In genomic region chr4:23728971-23729370, GRCh38 we compare ENCODE assay signal across 13 cellular contexts.
"Had no signal": no experiment of that assay in that cellular context is flagged by ENCODE, and none has a peak within 500 bp of the region (broad histone marks: within the 10 kb centered on the region; RNA-seq: fewer than 3 reads in every experiment).

No MANE protein-coding gene starts in this region.

- H3K27ac Mint-ChIP-seq: activated CD4-positive, alpha-beta T cell treated with anti-CD3 and anti-CD28 coated beads, Interleukin-2, amount 10 ng/mL, durations not matched to agents 24 days and 14 days; dendritic cell treated with granulocyte-macrophage colony-stimulating factor and Interleukin-4, amounts not matched to agents 40 ng/mL and 50 ng/mL, for 4 days; naive thymus-derived CD4-positive, alpha-beta T cell; stimulated activated effector memory CD8-positive, alpha-beta T cell treated with anti-CD3 and anti-CD28 coated beads, Interleukin-12 subunit alpha, Interleukin-12 subunit beta, amount 100 ng/mL, for 72 hours; T-helper 2 cell treated with Interferon-gamma antibody and Interleukin-4, amounts not matched to agents 5 μg/mL and 100 μg/mL, for 36 hours had no signal

- H3K27ac ChIP-seq: breast epithelium, epithelial cell of prostate, pancreas had no signal

- H3K9me3 Mint-ChIP-seq: activated CD4-positive, alpha-beta T cell treated with anti-CD3 and anti-CD28 coated beads, Interleukin-2, amount 10 ng/mL, durations not matched to agents 24 days and 14 days; T-helper 2 cell treated with Interferon-gamma antibody and Interleukin-4, amounts not matched to agents 5 μg/mL and 100 μg/mL, for 36 hours had no signal

- H3K4me1 ChIP-seq: breast epithelium, gastroesophageal sphincter, pancreas had no signal

- H3K36me3 Mint-ChIP-seq: naive thymus-derived CD4-positive, alpha-beta T cell; stimulated activated effector memory CD8-positive, alpha-beta T cell treated with anti-CD3 and anti-CD28 coated beads, Interleukin-12 subunit alpha, Interleukin-12 subunit beta, amount 100 ng/mL, for 72 hours had no signal

- H3K9me3 ChIP-seq: breast epithelium, gastroesophageal sphincter, mucosa of descending colon, pancreas had no signal

- H3K4me3 ChIP-seq: breast epithelium, gastroesophageal sphincter, mucosa of descending colon, pancreas had no signal

- H3K27me3 Mint-ChIP-seq: activated CD4-positive, alpha-beta T cell treated with anti-CD3 and anti-CD28 coated beads, Interleukin-2, amount 10 ng/mL, durations not matched to agents 24 days and 14 days; dendritic cell treated with granulocyte-macrophage colony-stimulating factor and Interleukin-4, amounts not matched to agents 40 ng/mL and 50 ng/mL, for 4 days had no signal

- DNase-seq: activated CD4-positive, alpha-beta T cell treated with anti-CD3 and anti-CD28 coated beads, Interleukin-2, amount 10 ng/mL, durations not matched to agents 24 days and 14 days; activated CD4-positive, CD25-positive, alpha-beta regulatory T cell; activated CD8-positive, alpha-beta memory T cell treated with anti-CD3 and anti-CD28 coated beads for 24 hours; aorta; mucosa of descending colon; naive thymus-derived CD4-positive, alpha-beta T cell; pancreas had no signal

- H3K4me3 Mint-ChIP-seq: activated CD4-positive, alpha-beta T cell treated with anti-CD3 and anti-CD28 coated beads, Interleukin-2, amount 10 ng/mL, durations not matched to agents 24 days and 14 days; dendritic cell treated with granulocyte-macrophage colony-stimulating factor and Interleukin-4, amounts not matched to agents 40 ng/mL and 50 ng/mL, for 4 days; naive thymus-derived CD4-positive, alpha-beta T cell; stimulated activated effector memory CD8-positive, alpha-beta T cell treated with anti-CD3 and anti-CD28 coated beads, Interleukin-12 subunit alpha, Interleukin-12 subunit beta, amount 100 ng/mL, for 72 hours; T-helper 2 cell treated with Interferon-gamma antibody and Interleukin-4, amounts not matched to agents 5 μg/mL and 100 μg/mL, for 36 hours had no signal

- H3K4me1 Mint-ChIP-seq: activated CD4-positive, alpha-beta T cell treated with anti-CD3 and anti-CD28 coated beads, Interleukin-2, amount 10 ng/mL, durations not matched to agents 24 days and 14 days; stimulated activated effector memory CD8-positive, alpha-beta T cell treated with anti-CD3 and anti-CD28 coated beads, Interleukin-12 subunit alpha, Interleukin-12 subunit beta, amount 100 ng/mL, for 72 hours had no signal

- H3K36me3 ChIP-seq: breast epithelium, gastroesophageal sphincter, pancreas had no signal
